ENCODE assay signal across 18 cellular contexts in the genomic region with DNA sequence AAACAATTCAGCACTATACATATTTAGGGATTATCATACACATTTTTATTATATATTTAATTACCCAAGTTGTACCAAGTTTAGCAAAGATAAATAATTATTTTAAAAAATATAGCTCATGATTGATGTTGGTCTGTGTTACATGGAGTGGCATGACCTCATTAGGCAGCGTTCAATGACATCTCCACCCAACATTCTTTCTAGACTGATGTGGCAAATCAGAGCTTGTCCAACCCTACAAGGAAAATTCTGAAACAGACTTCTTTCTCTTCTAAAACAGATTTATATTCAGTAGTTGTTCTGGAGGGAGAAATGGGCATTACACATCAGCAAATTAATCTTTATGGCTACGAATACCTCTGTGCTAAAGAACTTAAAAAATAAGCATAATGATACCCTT.
A peak's percentile ranks its signal among the peaks of the same experiment; 100 is the strongest.
DNase-seq lines count a peak whose midpoint lies in the region; ATAC-seq and TF ChIP-seq lines count a peak whose summit lies in the region.
"Had no signal": no experiment of that assay in that cellular context is flagged by ENCODE, and none has a peak within 500 bp of the region (broad histone marks: within the 10 kb centered on the region; RNA-seq: fewer than 3 reads in every experiment).

No MANE protein-coding gene starts in this region.

- H3K36me3 ChIP-seq in MG63 = peaks cover 6% of the 10 kb centered on the region; the same call in 1 of the 2 replicates
- no peaks in the 10 kb centered on the region for H3K36me3 ChIP-seq in esophagus muscularis mucosa
- H3K36me3 ChIP-seq: heart right ventricle, pancreas had no signal

- ATAC-seq in left lobe of liver = no peak
- ATAC-seq: activated T-cell treated with anti-CD3 and anti-CD28 coated beads, Interleukin-2, amount 50 U/mL, for 4 hours; heart right ventricle; pancreas had no signal

- 73% methylated on average over 2 of the region's 2 CpGs for WGBS in esophagus muscularis mucosa

- H3K9me3 ChIP-seq in MG63 (no peaks in the 10 kb centered on the region), esophagus muscularis mucosa (no peaks in the 10 kb centered on the region)
- H3K9me3 ChIP-seq: heart right ventricle, pancreas had no signal

- intact Hi-C loops in esophagus muscularis mucosa (cut with DNase I) = no loop called here

- no peak overlapping the region for H3K27ac ChIP-seq in esophagus muscularis mucosa (replicated peaks in 1 of 4)
- H3K27ac ChIP-seq: heart right ventricle, pancreas, PC-9 had no signal

- no peak for TF ChIP-seq CTCF in choroid plexus epithelial cell (conservative IDR thresholded peaks at IDR 0.05; ENCODE audit: low read depth, low read length)
- TF ChIP-seq CTCF in esophagus muscularis mucosa (IDR thresholded peaks at IDR 0.05) = no peak

- H3K4me1 ChIP-seq in esophagus muscularis mucosa = peaks cover 14 to 23% (median 19%) of the 10 kb centered on the region in 4 donors
- H3K4me1 ChIP-seq: pancreas had no signal

- DNase-seq in EL (peak; percentile 76), MG63 (peak; percentile 26), choroid plexus epithelial cell (ENCODE audit: low read depth) (peak; percentile 21), myocyte (ENCODE audit: low read depth) (peak; percentile 58), left lobe of liver (ENCODE audit: low spot score) (no peak), esophagus muscularis mucosa (ENCODE audit: extremely low spot score) (no peak), H4 (ENCODE audit: low spot score) (no peak)
- DNase-seq in activated CD4-positive, alpha-beta T cell treated with anti-CD3 and anti-CD28 coated beads, Interleukin-2, amount 50 U/mL, for 4 hours = no peak
- DNase-seq: activated CD4-positive, alpha-beta T cell treated with anti-CD3 and anti-CD28 coated beads, Interleukin-2, amount 50 U/mL, for 1 hour; activated naive CD8-positive, alpha-beta T cell treated with anti-CD3 and anti-CD28 coated beads, Interleukin-2, amount 10 ng/mL, durations not matched to agents 7 days and 5 days; activated T-cell treated with anti-CD3 and anti-CD28 coated beads, Interleukin-2, amount 50 U/mL, for 4 hours; DMS 273 treated with DMSO at 0.1 percent for 48 hours; heart right ventricle; NCI-H187; NCI-H526; pancreas; PC-9; stimulated activated naive CD4-positive, alpha-beta T cell had no signal

- no peak for TF ChIP-seq POLR2A in esophagus muscularis mucosa (IDR thresholded peaks at IDR 0.05; ENCODE audit: low read depth)

- no peak overlapping the region for H3K4me3 ChIP-seq in MG63
- H3K4me3 ChIP-seq in choroid plexus epithelial cell (ENCODE audit: low read depth, low read length) = no peak overlapping the region
- H3K4me3 ChIP-seq in esophagus muscularis mucosa = no peak overlapping the region
- H3K4me3 ChIP-seq: heart right ventricle, pancreas, PC-9 had no signal

- TF ChIP-seq EP300 in esophagus muscularis mucosa (IDR thresholded peaks at IDR 0.05) = no peak

- H3K27me3 ChIP-seq in MG63 (no peaks in the 10 kb centered on the region), esophagus muscularis mucosa (no peaks in the 10 kb centered on the region)
- H3K27me3 ChIP-seq: heart right ventricle, pancreas had no signal

Comparison
In these comparisons a context has a peak if more than half of its experiments do, and no peak if none do; other contexts are left out.
1. DNase-seq: peak in EL (single experiment), MG63 (single experiment), choroid plexus epithelial cell (single experiment) and myocyte (single experiment); none in left lobe of liver (single experiment), esophagus muscularis mucosa (single experiment), H4 (single experiment) and activated CD4-positive, alpha-beta T cell treated with anti-CD3 and anti-CD28 coated beads, Interleukin-2, amount 50 U/mL, for 4 hours (0 of 2).